ENCODE assay signal across 22 cellular contexts in the genomic region with DNA sequence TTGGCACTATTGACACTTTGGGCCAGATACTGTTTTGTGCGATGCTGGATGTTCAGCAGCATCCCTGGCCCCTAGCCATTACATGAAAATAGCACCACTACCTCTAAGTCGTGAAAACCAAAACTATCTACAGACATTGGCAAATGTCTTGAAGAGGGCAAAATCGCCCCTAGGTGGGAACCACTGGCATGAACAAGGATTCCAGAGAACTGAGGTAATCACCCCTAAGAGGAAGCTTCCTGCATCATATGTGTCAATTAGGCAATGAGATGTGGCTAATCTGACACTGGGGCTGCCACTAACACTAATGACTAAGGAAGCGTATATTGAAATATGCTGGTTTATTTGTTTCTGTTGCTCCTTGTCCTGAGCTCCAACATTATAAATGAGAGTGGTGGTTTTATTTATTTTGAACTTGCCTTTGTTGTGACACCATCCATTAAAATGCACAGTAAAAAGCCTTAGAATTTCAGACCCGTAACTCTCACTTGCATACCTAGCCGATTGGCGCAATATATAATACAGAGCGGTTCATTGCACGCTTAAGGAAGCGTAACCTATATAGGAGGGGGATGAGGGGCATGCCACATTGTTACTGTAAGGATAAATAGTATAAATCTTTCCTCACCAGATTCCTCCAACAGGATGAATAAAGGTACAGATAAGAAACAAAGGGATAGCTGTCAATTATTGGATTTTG.
"Had no signal": no experiment of that assay in that cellular context is flagged by ENCODE, and none has a peak within 500 bp of the region (broad histone marks: within the 10 kb centered on the region; RNA-seq: fewer than 3 reads in every experiment).

No MANE protein-coding gene starts in this region.

- H3K4me1 ChIP-seq: colonic mucosa, esophagus muscularis mucosa, left lung, neural progenitor cell, sigmoid colon, testis had no signal

- DNase-seq: activated CD8-positive, alpha-beta memory T cell treated with anti-CD3 and anti-CD28 coated beads for 24 hours; activated CD8-positive, alpha-beta memory T cell treated with anti-CD3 and anti-CD28 coated beads, Interleukin-2, amount 50 U/mL, for 4 hours; activated naive CD4-positive, alpha-beta T cell; activated naive CD8-positive, alpha-beta T cell treated with anti-CD3 and anti-CD28 coated beads, Interleukin-2, amount 10 ng/mL, durations not matched to agents 7 days and 5 days; activated T-cell treated with anti-CD3 and anti-CD28 coated beads, Interleukin-2, amount 50 U/mL, for 24 hours; amniotic stem cell; colonic mucosa; dorsolateral prefrontal cortex; hypothalamus; left lung; naive thymus-derived CD8-positive, alpha-beta T cell; posterior cingulate gyrus; sigmoid colon; stimulated activated CD4-positive, alpha-beta T cell treated with anti-CD3 and anti-CD28 coated beads, Interleukin-15, amount 100 ng/mL, for 24 hours; stimulated activated CD8-positive, alpha-beta memory T cell treated with anti-CD3 and anti-CD28 coated beads, Interleukin-4, amount 100 ng/mL, for 48 hours; stimulated activated naive B cell treated with anti-CD40 and anti-IgM and Interleukin-4, amounts not matched to agents 10 μg/mL and 1 μg/mL and 100 μg/mL, for 72 hours; T-helper 9 cell; testis had no signal

- H3K9me3 ChIP-seq: colonic mucosa, sigmoid colon, testis had no signal

- H3K36me3 ChIP-seq: colonic mucosa, esophagus muscularis mucosa, left lung, neural progenitor cell, sigmoid colon had no signal

- H3K27me3 ChIP-seq: colonic mucosa, dorsolateral prefrontal cortex, esophagus muscularis mucosa, left lung, neural progenitor cell, sigmoid colon, testis had no signal

- H3K27ac ChIP-seq: colonic mucosa, dorsolateral prefrontal cortex, esophagus muscularis mucosa, left lung, neural progenitor cell, sigmoid colon, testis had no signal

- ATAC-seq: activated T-helper 17 cell treated with anti-CD3 and anti-CD28 coated beads, Interleukin-2, amount 50 U/mL, for 72 hours; left lung; naive thymus-derived CD8-positive, alpha-beta T cell; stimulated activated naive B cell treated with anti-CD40 and anti-IgM and Interleukin-4, amounts not matched to agents 10 μg/mL and 1 μg/mL and 100 μg/mL, for 72 hours had no signal

- H3K4me3 ChIP-seq: colonic mucosa, dorsolateral prefrontal cortex, esophagus muscularis mucosa, left lung, neural progenitor cell, sigmoid colon, smooth muscle cell, testis had no signal
